21 cellular contexts compared by ENCODE assay signal in the genomic region with DNA sequence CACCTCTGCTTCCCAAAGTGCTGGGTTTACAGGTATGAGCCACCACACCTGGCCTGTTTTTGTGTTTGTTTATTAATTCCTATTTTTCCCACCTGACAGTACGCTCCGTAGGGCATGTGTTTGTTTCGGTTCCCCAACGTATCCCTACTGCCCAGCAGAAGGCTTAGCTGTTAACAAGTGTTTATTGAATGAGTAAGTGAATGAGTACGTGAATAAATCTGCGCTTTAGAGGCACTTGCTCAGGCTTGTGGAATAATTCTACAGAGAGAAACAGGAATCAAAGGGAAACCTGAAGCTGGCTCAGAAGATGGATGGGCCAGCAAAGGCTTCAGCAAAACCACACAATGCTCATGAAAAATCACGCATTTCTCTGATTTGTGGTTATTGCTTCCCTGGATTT.
"Had no signal": no experiment of that assay in that cellular context is flagged by ENCODE, and none has a peak within 500 bp of the region (broad histone marks: within the 10 kb centered on the region; RNA-seq: fewer than 3 reads in every experiment).

No MANE protein-coding gene starts in this region.

- H3K4me3 ChIP-seq: colonic mucosa, esophagus squamous epithelium, heart right ventricle, left lung, lower lobe of right lung, mucosa of descending colon had no signal

- H3K9me3 Mint-ChIP-seq: effector memory CD8-positive, alpha-beta T cell; mesothelial cell of epicardium had no signal

- H3K36me3 ChIP-seq: colonic mucosa, esophagus squamous epithelium, heart right ventricle, left lung, lower lobe of right lung had no signal

- H3K4me3 Mint-ChIP-seq: dendritic cell treated with granulocyte-macrophage colony-stimulating factor and Interleukin-4, amounts not matched to agents 40 ng/mL and 50 ng/mL, for 4 days; effector memory CD8-positive, alpha-beta T cell; endodermal cell; mesothelial cell of epicardium; naive B cell; naive thymus-derived CD8-positive, alpha-beta T cell had no signal

- ATAC-seq: effector memory CD8-positive, alpha-beta T cell; heart right ventricle; left cardiac atrium; left lung; left ventricle myocardium superior; lower lobe of right lung; mucosa of descending colon; naive thymus-derived CD8-positive, alpha-beta T cell had no signal

- H3K9me3 ChIP-seq: colonic mucosa, esophagus squamous epithelium, lower lobe of right lung, mucosa of descending colon had no signal

- H3K27ac Mint-ChIP-seq: dendritic cell treated with granulocyte-macrophage colony-stimulating factor and Interleukin-4, amounts not matched to agents 40 ng/mL and 50 ng/mL, for 4 days; effector memory CD8-positive, alpha-beta T cell; endodermal cell; mesothelial cell of epicardium; naive thymus-derived CD8-positive, alpha-beta T cell had no signal

- H3K27me3 ChIP-seq: colonic mucosa, esophagus squamous epithelium, heart right ventricle, left lung had no signal

- H3K4me1 Mint-ChIP-seq: naive thymus-derived CD8-positive, alpha-beta T cell had no signal

- H3K27ac ChIP-seq: colonic mucosa, esophagus squamous epithelium, heart right ventricle, left lung, lower lobe of right lung had no signal

- H3K27me3 Mint-ChIP-seq: effector memory CD8-positive, alpha-beta T cell; naive thymus-derived CD8-positive, alpha-beta T cell had no signal

- H3K36me3 Mint-ChIP-seq: mesothelial cell of epicardium had no signal

- DNase-seq: colonic mucosa; cortex of kidney; effector CD8-positive, alpha-beta T cell; effector memory CD8-positive, alpha-beta T cell; endodermal cell; esophagus squamous epithelium; foreskin fibroblast; glutamatergic neuron; head of caudate nucleus; heart right ventricle; hippocampal formation; left cardiac atrium; left lung; left ventricle myocardium superior; lower lobe of right lung; mesenchymal stem cell; mucosa of descending colon; naive B cell; naive thymus-derived CD8-positive, alpha-beta T cell had no signal

- H3K4me1 ChIP-seq: colonic mucosa, heart right ventricle, left lung, lower lobe of right lung had no signal
